Comparison of ENCODE assay signal across 8 cellular contexts in genomic region chr13:23378009-23378632, GRCh38. TPM values are rescaled to one million over a fixed set of nuclear protein-coding genes. Genes with fewer than 3 reads are reported as not detected.
DNase-seq lines count a peak whose midpoint lies in the region; ATAC-seq and TF ChIP-seq lines count a peak whose summit lies in the region.

No MANE protein-coding gene starts in this region.

- H3K27me3 ChIP-seq in muscle layer of colon (ENCODE audit: control insufficient read depth in 1 of 2, insufficient read depth in 2 of 2, low read length in 2 of 2), result no peaks in the 10 kb centered on the region
- H3K27me3 ChIP-seq in stomach smooth muscle (ENCODE audit: control insufficient read depth in 1 of 2, insufficient read depth in 2 of 2, low read length in 2 of 2), result no peaks in the 10 kb centered on the region
- no peaks in the 10 kb centered on the region for H3K27me3 ChIP-seq in BE2C

- H3K4me1 ChIP-seq in muscle layer of colon (ENCODE audit: insufficient read depth, low read length) (peaks cover 17% of the 10 kb centered on the region), stomach smooth muscle (ENCODE audit: control insufficient read depth, insufficient read depth, low read length) (peaks cover 38% of the 10 kb centered on the region), BE2C (no peaks in the 10 kb centered on the region; the same call in 1 of the 2 replicates)

- H3K36me3 ChIP-seq in muscle layer of colon (ENCODE audit: insufficient read depth, low read length) (no peaks in the 10 kb centered on the region), stomach smooth muscle (ENCODE audit: control insufficient read depth in 2 of 2, insufficient read depth in 2 of 2, low read length in 2 of 2) (no peaks in the 10 kb centered on the region), BE2C (peaks cover 3% of the 10 kb centered on the region)

- H3K27ac Mint-ChIP-seq in T-helper 17 cell (peak overlapping the region; percentile 80), brain (peak overlapping the region; percentile 6 to 94 (median 93))

- no peaks in the 10 kb centered on the region for H3K27me3 Mint-ChIP-seq in T-helper 17 cell
- H3K27me3 Mint-ChIP-seq in brain, result peaks cover 7% of the 10 kb centered on the region

- TF ChIP-seq CTCF in brain (conservative IDR thresholded peaks at IDR 0.05), result no peak
- no peak for TF ChIP-seq CTCF in BE2C (IDR thresholded peaks at IDR 0.05; ENCODE audit: low read depth, low read length)

- H3K4me3 ChIP-seq in muscle layer of colon (ENCODE audit: low read depth in 1 of 2, low read length in 2 of 2) (no peak overlapping the region), stomach smooth muscle (ENCODE audit: low read length in 2 of 2) (peak overlapping the region; percentile 1 to 44), BE2C (ENCODE audit: low read depth, low read length) (no peak overlapping the region)

- H3K9me3 ChIP-seq in T-helper 17 cell (ENCODE audit: control insufficient read depth, low read length, poor library complexity, severe bottlenecking) (no peaks in the 10 kb centered on the region), muscle layer of colon (ENCODE audit: low read length) (no peaks in the 10 kb centered on the region), stomach smooth muscle (ENCODE audit: control insufficient read depth in 2 of 2, low read length in 2 of 2) (no peaks in the 10 kb centered on the region), BE2C (no peaks in the 10 kb centered on the region)

- H3K27ac ChIP-seq in muscle layer of colon (ENCODE audit: low read depth, low read length), result peak overlapping the region; percentile 60
- H3K27ac ChIP-seq in stomach smooth muscle (ENCODE audit: low read length), result peak overlapping the region; percentile 88

- peaks cover under 1% of the 10 kb centered on the region for H3K36me3 Mint-ChIP-seq in T-helper 17 cell (ENCODE audit: low read depth)
- peaks cover 17% of the 10 kb centered on the region for H3K36me3 Mint-ChIP-seq in brain

- peak; percentile 99 for DNase-seq in GM04504 (ENCODE audit: low read depth)
- peak in 1 of 3 donors; percentile 14 for DNase-seq in T-helper 17 cell
- no peak for DNase-seq in BE2C
- DNase-seq in cortex of kidney (lab: John Stamatoyannopoulos, UW), result no peak

- H3K4me3 Mint-ChIP-seq in T-helper 17 cell, result peak overlapping the region; percentile 9
- peak overlapping the region in 4 of 5 experiments; percentile 25 to 66 (median 54) for H3K4me3 Mint-ChIP-seq in brain

- peaks cover 0 to 10% (median 4%) of the 10 kb centered on the region in 5 experiments for H3K9me3 Mint-ChIP-seq in brain

- peaks cover 34% of the 10 kb centered on the region for H3K4me1 Mint-ChIP-seq in T-helper 17 cell
- H3K4me1 Mint-ChIP-seq in brain, result peaks cover 86% of the 10 kb centered on the region

- ATAC-seq in HG02885 (IDR thresholded peaks at IDR 0.05; ENCODE audit: poor library complexity, unreplicated experiment), result peak; percentile 31
- ATAC-seq in T-helper 17 cell, result no peak

- no peak overlapping the region for H3K9ac ChIP-seq in muscle layer of colon (ENCODE audit: low read length)
- H3K9ac ChIP-seq in stomach smooth muscle (ENCODE audit: low read length in 2 of 2), result peak overlapping the region; percentile 50 to 55

RNA-seq across cellular contexts. Expression of gene SACS, which starts 55.4 kb away (rescaled TPM):
- total RNA-seq in T-helper 17 cell, result 10 to 100 TPM; 15.5 to 19.1 TPM
- 1.8 TPM for polyA plus RNA-seq in brain (ENCODE audit: insufficient read depth, low read depth, low replicate concordance)
- polyA plus RNA-seq in BE2C (2012; ENCODE audit: insufficient read depth, insufficient read length, low read depth), result 11.4 TPM

Comparison
In these comparisons a context has a peak if more than half of its experiments do, and no peak if none do; other contexts are left out.
1. H3K4me3 ChIP-seq: peak in stomach smooth muscle (2 of 2); none in muscle layer of colon (0 of 2) and BE2C (single experiment).